In genomic region chr19:638901-639250, GRCh38 we compare ENCODE assay signal across 10 cellular contexts. TPM values are rescaled to one million over a fixed set of nuclear protein-coding genes. Genes with fewer than 3 reads are reported as not detected.
A peak's percentile ranks its signal among the peaks of the same experiment; 100 is the strongest.
DNase-seq lines count a peak whose midpoint lies in the region; ATAC-seq and TF ChIP-seq lines count a peak whose summit lies in the region.
"Had no signal": no experiment of that assay in that cellular context is flagged by ENCODE, and none has a peak within 500 bp of the region (broad histone marks: within the 10 kb centered on the region; RNA-seq: fewer than 3 reads in every experiment).

No MANE protein-coding gene starts in this region.

- no peak for ATAC-seq in HG02623 (IDR thresholded peaks at IDR 0.05; ENCODE audit: unreplicated experiment)

- H3K36me3 Mint-ChIP-seq in nephron progenitor cell (ENCODE audit: low read depth), result peaks cover 4% of the 10 kb centered on the region

- H3K36me3 ChIP-seq in A673 (ENCODE audit: insufficient read depth, low read length, poor library complexity, severe bottlenecking) (no peaks in the 10 kb centered on the region), HUES6 (ENCODE audit: control insufficient read depth, insufficient read depth, low read length) (peaks cover under 1% of the 10 kb centered on the region; the same call in 1 of the 2 replicates)
- H3K36me3 ChIP-seq: adrenal gland had no signal

- H3K27me3 Mint-ChIP-seq in nephron progenitor cell (ENCODE audit: low read depth, poor library complexity), result peaks cover 30% of the 10 kb centered on the region

- peaks cover 4% of the 10 kb centered on the region for H3K9me3 Mint-ChIP-seq in nephron progenitor cell

- TF ChIP-seq CTCF in A673 (conservative IDR thresholded peaks at IDR 0.05; ENCODE audit: low read depth, low read length) (no peak), choroid plexus epithelial cell (conservative IDR thresholded peaks at IDR 0.05; ENCODE audit: low read depth, low read length) (no peak), nephron progenitor cell (IDR thresholded peaks at IDR 0.05) (no peak)

- BruUV-seq in A673 (replicated peaks; lab: Mats Ljungman, UMichigan), result no TSS peak

- no peaks in the 10 kb centered on the region for H3K9me3 ChIP-seq in A673 (ENCODE audit: low read depth, low read length, poor library complexity, severe bottlenecking)
- no peaks in the 10 kb centered on the region for H3K9me3 ChIP-seq in HUES6 (ENCODE audit: control insufficient read depth, insufficient read depth, low read depth, low read length)
- H3K9me3 ChIP-seq: adrenal gland had no signal

- H3K9ac ChIP-seq in HUES6 (ENCODE audit: low read length), result no peak overlapping the region

- CTCF ChIA-PET in A673 (lab: Charles Lee), result no interaction called here

- H3K27ac ChIP-seq in A673 (ENCODE audit: low read depth, low read length, poor library complexity, severe bottlenecking) (no peak overlapping the region), HUES6 (ENCODE audit: low read depth, low read length) (no peak overlapping the region)
- H3K27ac ChIP-seq: adrenal gland had no signal

- H3K27me3 ChIP-seq in A673 (replicated peaks; ENCODE audit: insufficient read depth, low read depth, low read length, poor library complexity) (no peaks in the 10 kb centered on the region), HUES6 (ENCODE audit: control insufficient read depth, insufficient read depth, low read length) (peaks cover 29% of the 10 kb centered on the region)
- H3K27me3 ChIP-seq: adrenal gland had no signal

- intact Hi-C loops in A673 (cut with micrococcal nuclease; ENCODE audit: unreplicated experiment), result no loop called here

- H3K27ac Mint-ChIP-seq in nephron progenitor cell, result no peak overlapping the region

- H3K4me1 Mint-ChIP-seq in nephron progenitor cell, result peaks cover 21% of the 10 kb centered on the region

- no peak for DNase-seq in A673 (ENCODE audit: low spot score)
- no peak for DNase-seq in choroid plexus epithelial cell (ENCODE audit: low read depth)
- no peak for DNase-seq in nephron progenitor cell
- DNase-seq in NCI-H1930 (lab: John Stamatoyannopoulos, UW), result no peak
- no peak for DNase-seq in AML-193 (lab: John Stamatoyannopoulos, UW)
- DNase-seq in NCI-H524 (lab: John Stamatoyannopoulos, UW), result no peak

- H3K4me1 ChIP-seq in A673 (ENCODE audit: insufficient read depth, low read length, poor library complexity, severe bottlenecking) (no peaks in the 10 kb centered on the region), HUES6 (ENCODE audit: control insufficient read depth, insufficient read depth, low read length) (peaks cover 8% of the 10 kb centered on the region; the same call in 1 of the 2 replicates)

- H3K4me3 Mint-ChIP-seq in nephron progenitor cell, result peak overlapping the region; percentile 79

- H3K4me3 ChIP-seq in A673 (ENCODE audit: low read depth, low read length, poor library complexity, severe bottlenecking) (peak overlapping the region; percentile 53), HUES6 (ENCODE audit: low read depth, low read length) (peak overlapping the region; percentile 68), choroid plexus epithelial cell (ENCODE audit: low read depth, low read length) (peak overlapping the region; percentile 55)

- POLR2A ChIA-PET in A673 (lab: Charles Lee; ENCODE audit: low non-redundant PET), result no interaction called here

RNA-seq across cellular contexts. Expression of gene FGF22, which starts 0.8 kb away (rescaled TPM):
- 0.19 and 0.57 TPM in 2 replicates for total RNA-seq in A673 (2021)
- total RNA-seq: HT1080 had no signal

RNA-seq across cellular contexts. Expression of gene POLRMT, which starts 5.5 kb away (rescaled TPM):
- total RNA-seq in A673 (2021), result 100 and 107 TPM in 2 replicates

RNA-seq across cellular contexts. Expression of gene RNF126, which starts 24.1 kb away (rescaled TPM):
- 90.2 and 93.3 TPM in 2 replicates for total RNA-seq in A673 (2021)

RNA-seq across cellular contexts. Expression of gene FSTL3, which starts 37.3 kb away (rescaled TPM):
- 5.9 and 6.0 TPM in 2 replicates for total RNA-seq in A673 (2021)

RNA-seq across cellular contexts. Expression of gene HCN2, which starts 49.2 kb away (rescaled TPM):
- 13.1 and 15.7 TPM in 2 replicates for total RNA-seq in A673 (2021)
